ENCODE assay signal across 8 cellular contexts in the genomic region with DNA sequence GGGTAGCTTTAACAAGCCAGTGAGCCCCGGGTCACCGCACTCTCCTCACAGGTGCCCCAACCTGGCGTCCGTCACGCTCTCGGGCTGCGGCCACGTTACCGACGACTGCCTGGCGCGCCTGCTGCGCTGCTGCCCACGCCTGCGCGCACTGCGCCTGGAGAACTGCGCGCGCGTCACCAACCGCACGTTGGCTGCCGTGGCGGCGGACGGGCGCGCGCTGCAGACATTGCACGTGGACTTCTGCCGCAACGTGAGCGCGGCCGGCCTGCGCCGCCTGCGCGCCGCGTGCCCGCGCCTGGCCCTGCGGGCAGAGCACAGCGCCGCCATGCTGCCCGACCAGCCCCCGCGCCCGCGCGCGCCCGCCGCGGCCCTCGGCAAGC. TPM values are rescaled to one million over a fixed set of nuclear protein-coding genes. Genes with fewer than 3 reads are reported as not detected.
DNase-seq lines count a peak whose midpoint lies in the region; ATAC-seq, FAIRE-seq and TF ChIP-seq lines count a peak whose summit lies in the region.

No MANE protein-coding gene starts in this region.

- no peaks in the 10 kb centered on the region for H3K79me2 ChIP-seq in HepG2 (ENCODE audit: insufficient read depth, low read length)

- POLR2A ChIA-PET in HepG2 (lab: Yijun Ruan, JAX), result interaction anchor here (1.1 to 4.3 kb wide), 6 partner anchors 10 to 471 kb away, joined by 3 to 31 read pairs (median 8); a partner anchor contains a TSS

- no peak for TF ChIP-seq CTCF in BE2C (IDR thresholded peaks at IDR 0.05; ENCODE audit: low read depth, low read length)
- TF ChIP-seq CTCF in coronary artery (IDR thresholded peaks at IDR 0.05), result no peak
- TF ChIP-seq CTCF in HepG2 (CRISPR knock-in tag; IDR thresholded peaks at IDR 0.05), result peak; percentile 13; the same call in 1 of the 2 replicates

- no TSS peak for BruUV-seq in HepG2 (replicated peaks; lab: Mats Ljungman, UMichigan)

- CTCF ChIA-PET in HepG2 (lab: Yijun Ruan, JAX; ENCODE audit: low intra/inter-chr PET ratio, low total read pairs), result interaction anchor here (2.0 kb wide), 1 partner anchor 113 kb away, joined by 9 read pairs; no protein-coding TSS in a partner anchor

- no peak overlapping the region for H2AFZ ChIP-seq in HepG2 (ENCODE audit: low read length)

- FAIRE-seq in HepG2 (lab: Jason Lieb, UNC), result peak; percentile 40

- no peaks in the 10 kb centered on the region for H4K20me1 ChIP-seq in HepG2 (ENCODE audit: insufficient read depth, low read length)

- DNase-seq in BE2C (peak; percentile 94), NCI-H446 treated with DMSO at 0.1 percent for 48 hours (lab: John Stamatoyannopoulos, UW) (peak; percentile 79), coronary artery (ENCODE audit: low spot score) (peak; percentile 90), HepG2 (ENCODE audit: low spot score) (peak; percentile 78)
- DNase-seq in activated CD4-positive, alpha-beta T cell treated with anti-CD3 and anti-CD28 coated beads for 48 hours, result peak; percentile 94
- DNase-seq in stimulated activated CD4-positive, alpha-beta T cell treated with anti-CD3 and anti-CD28 coated beads, Interleukin-2, amount 100 ng/mL, for 4 hours (ENCODE audit: low read depth), result peak; percentile 86

- no peaks in the 10 kb centered on the region; the same call in 1 of the 2 replicates for H3K4me1 ChIP-seq in BE2C
- H3K4me1 ChIP-seq in HepG2 (ENCODE audit: insufficient read depth, low read length), result peaks cover 41% of the 10 kb centered on the region

- peak in 1 of 2 experiments; percentile 87; a peak in 2 of 4 replicates for TF ChIP-seq POLR2A in HepG2 (IDR thresholded peaks at IDR 0.05; ENCODE audit: insufficient read depth in 1 of 2, low read depth in 2 of 2, low read length in 2 of 2)

- intact Hi-C loops in HepG2 (cut with micrococcal nuclease; ENCODE audit: unreplicated experiment), result no loop called here

- peak overlapping the region; percentile 86 for H3K9ac ChIP-seq in HepG2 (ENCODE audit: insufficient read depth, low read depth, low read length)

- H3K27me3 ChIP-seq in BE2C, result no peaks in the 10 kb centered on the region
- H3K27me3 ChIP-seq in HepG2 (ENCODE audit: control insufficient read depth in 1 of 2, insufficient read depth in 2 of 2, low read length in 2 of 2), result no peaks in the 10 kb centered on the region; a peak in 1 of 5 replicates

- ATAC-seq in GM19043 (IDR thresholded peaks at IDR 0.05; ENCODE audit: low read depth, unreplicated experiment), result peak; percentile 61
- ATAC-seq in HG03342 (IDR thresholded peaks at IDR 0.05; ENCODE audit: unreplicated experiment), result peak; percentile 67
- ATAC-seq in HepG2, result peak; percentile 75

- H3K27ac ChIP-seq in coronary artery (peak overlapping the region; percentile 82 to 94), HepG2 (ENCODE audit: extremely low read length, insufficient read depth, low read length) (peak overlapping the region; percentile 83)

- H3K36me3 ChIP-seq in BE2C (no peaks in the 10 kb centered on the region), HepG2 (replicated peaks in 1 of 2; ENCODE audit: control insufficient read depth in 1 of 2, insufficient read depth in 2 of 2, low read length in 2 of 2) (no peaks in the 10 kb centered on the region)

- TF ChIP-seq EP300 in HepG2 (IDR thresholded peaks at IDR 0.05; ENCODE audit: low read depth in 2 of 2, low read length in 2 of 2) (no peak), HepG2 (CRISPR knock-in tag; IDR thresholded peaks at IDR 0.05; ENCODE audit: borderline replicate concordance) (no peak)

- peak overlapping the region; percentile 99 for H3K4me2 ChIP-seq in HepG2 (ENCODE audit: low read depth, low read length)

- H3K9me3 ChIP-seq in BE2C (no peaks in the 10 kb centered on the region), HepG2 (ENCODE audit: low read length) (no peaks in the 10 kb centered on the region)

- TF ChIP-seq RAD21 in HepG2 (CRISPR knock-in tag; IDR thresholded peaks at IDR 0.05), result peak; percentile 53; the same call in 1 of the 2 replicates

- in situ Hi-C loops in HepG2 (cut with HindIII; ENCODE audit: extremely low pct_ligation_motif_present, low pct_unique_long_range_greater_than_20kb), result no loop called here

- no CpG with 5 or more reads among the region's 58 CpGs for WGBS in HepG2 (ENCODE audit: low lambda C conversion rate)

- peak overlapping the region; percentile 95 for H3K4me3 ChIP-seq in BE2C (ENCODE audit: low read depth, low read length)
- peak overlapping the region; percentile 85 for H3K4me3 ChIP-seq in coronary artery
- H3K4me3 ChIP-seq in HepG2 (replicated peaks in 1 of 3; ENCODE audit: insufficient read depth in 1 of 3, low read depth in 2 of 3, low read length in 3 of 3), result peak overlapping the region; percentile 61 to 88 (median 79)

TF ChIP-seq in HepG2, 621 proteins besides CTCF, POLR2A, EP300 and RAD21 (continues in another document):
- TF ChIP-seq ESRRA (CRISPR knock-in tag; IDR thresholded peaks at IDR 0.05; ENCODE audit: low read depth) (no peak), ZNF773 (CRISPR knock-in tag; IDR thresholded peaks at IDR 0.05; ENCODE audit: borderline replicate concordance) (peak; percentile 66; the same call in 1 of the 2 replicates), SP4 (CRISPR knock-in tag; IDR thresholded peaks at IDR 0.05) (0 out of 2 replicates have a peak, but pooled peaks have one; percentile 11), ZNF790 (CRISPR knock-in tag; IDR thresholded peaks at IDR 0.05; ENCODE audit: borderline replicate concordance) (0 out of 2 replicates have a peak, but pooled peaks have one; percentile 59), TCF7L2 (IDR thresholded peaks at IDR 0.05; ENCODE audit: low read depth, low read length) (no peak), HNRNPH1 (optimal IDR thresholded peaks at IDR 0.05; ENCODE audit: low read depth, low read length) (no peak), ZBTB7B (CRISPR knock-in tag; IDR thresholded peaks at IDR 0.05) (no peak), JARID2 (CRISPR knock-in tag; IDR thresholded peaks at IDR 0.05; ENCODE audit: insufficient replicate concordance) (no peak), ZNF383 (CRISPR knock-in tag; IDR thresholded peaks at IDR 0.05; ENCODE audit: borderline replicate concordance) (no peak; the same call in 1 of the 2 replicates)
- TF ChIP-seq, protein P1, sequence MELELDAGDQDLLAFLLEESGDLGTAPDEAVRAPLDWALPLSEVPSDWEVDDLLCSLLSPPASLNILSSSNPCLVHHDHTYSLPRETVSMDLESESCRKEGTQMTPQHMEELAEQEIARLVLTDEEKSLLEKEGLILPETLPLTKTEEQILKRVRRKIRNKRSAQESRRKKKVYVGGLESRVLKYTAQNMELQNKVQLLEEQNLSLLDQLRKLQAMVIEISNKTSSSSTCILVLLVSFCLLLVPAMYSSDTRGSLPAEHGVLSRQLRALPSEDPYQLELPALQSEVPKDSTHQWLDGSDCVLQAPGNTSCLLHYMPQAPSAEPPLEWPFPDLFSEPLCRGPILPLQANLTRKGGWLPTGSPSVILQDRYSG (CRISPR knock-in tag; IDR thresholded peaks at IDR 0.05), result no peak
- TF ChIP-seq, protein P2, sequence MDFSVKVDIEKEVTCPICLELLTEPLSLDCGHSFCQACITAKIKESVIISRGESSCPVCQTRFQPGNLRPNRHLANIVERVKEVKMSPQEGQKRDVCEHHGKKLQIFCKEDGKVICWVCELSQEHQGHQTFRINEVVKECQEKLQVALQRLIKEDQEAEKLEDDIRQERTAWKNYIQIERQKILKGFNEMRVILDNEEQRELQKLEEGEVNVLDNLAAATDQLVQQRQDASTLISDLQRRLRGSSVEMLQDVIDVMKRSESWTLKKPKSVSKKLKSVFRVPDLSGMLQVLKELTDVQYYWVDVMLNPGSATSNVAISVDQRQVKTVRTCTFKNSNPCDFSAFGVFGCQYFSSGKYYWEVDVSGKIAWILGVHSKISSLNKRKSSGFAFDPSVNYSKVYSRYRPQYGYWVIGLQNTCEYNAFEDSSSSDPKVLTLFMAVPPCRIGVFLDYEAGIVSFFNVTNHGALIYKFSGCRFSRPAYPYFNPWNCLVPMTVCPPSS (IDR thresholded peaks at IDR 0.05), result no peak

RNA-seq across cellular contexts. Expression of a gene that starts 3.4 kb away (rescaled TPM):
- 4.2 TPM for polyA plus RNA-seq in BE2C (2012; ENCODE audit: insufficient read depth, insufficient read length, low read depth)
- 0.20 and 0.33 TPM in 2 replicates for total RNA-seq in HepG2 (2016; rRNA removed; fragmentation: Illumina TruSeq; extraction: Trizol)
- 0.44 and 0.71 TPM in 2 replicates for total RNA-seq in HepG2 (2016; cell fraction: cytosol; rRNA removed; fragmentation: Illumina TruSeq; extraction: Trizol; ENCODE audit: low read depth)
- 0.19 and 0.50 TPM in 2 replicates for total RNA-seq in HepG2 (2016; cell fraction: insoluble cytoplasmic fraction; rRNA removed; fragmentation: Illumina TruSeq; extraction: Trizol)
- 0.52 and 0.59 TPM in 2 replicates for total RNA-seq in HepG2 (2016; cell fraction: membrane; rRNA removed; fragmentation: Illumina TruSeq; extraction: Trizol)
- total RNA-seq in HepG2 (2016; cell fraction: nucleus; rRNA removed; fragmentation: Illumina TruSeq; extraction: Trizol), result 0.47 and 1.1 TPM in 2 replicates
- polyA plus RNA-seq in HepG2 (2011; rRNA removed), result 0.09 and 0.15 TPM in 2 replicates
- polyA plus RNA-seq in HepG2 (2011; cell fraction: cytosol; rRNA removed), result 0.18 and 0.27 TPM in 2 replicates
- 0.43 and 0.68 TPM in 2 replicates for polyA plus RNA-seq in HepG2 (2011; cell fraction: nucleus; rRNA removed)
- polyA plus RNA-seq in HepG2 (2012), result 0.17 and 0.48 TPM in 2 replicates
- 0.26 and 0.31 TPM in 2 replicates for polyA plus RNA-seq in HepG2 (2016; cell fraction: cytosol; fragmentation: Illumina TruSeq; extraction: Trizol; ENCODE audit: low read depth)
- 0.45 and 0.47 TPM in 2 replicates for polyA plus RNA-seq in HepG2 (2016; cell fraction: insoluble cytoplasmic fraction; fragmentation: Illumina TruSeq; extraction: Trizol; ENCODE audit: low read depth)
- 0.47 and 0.55 TPM in 2 replicates for polyA plus RNA-seq in HepG2 (2016; cell fraction: membrane; fragmentation: Illumina TruSeq; extraction: Trizol; ENCODE audit: low read depth)
- polyA plus RNA-seq in HepG2 (2016; cell fraction: nucleus; fragmentation: Illumina TruSeq; extraction: Trizol; ENCODE audit: insufficient read depth, low read depth), result 0.40 and 1.6 TPM in 2 replicates
- 0.54 and 0.63 TPM in 2 replicates for polyA minus RNA-seq in HepG2 (2011; rRNA and poly(A)+ RNA removed; ENCODE audit: low replicate concordance)
- not detected in 2 replicates for polyA minus RNA-seq in HepG2 (2011; cell fraction: cytosol; rRNA and poly(A)+ RNA removed)
- 0.99 and 1.2 TPM in 2 replicates for polyA minus RNA-seq in HepG2 (2011; cell fraction: nucleus; rRNA and poly(A)+ RNA removed)

Comparison
In these comparisons a context has a peak if more than half of its experiments do, and no peak if none do; other contexts are left out.
1. Peak in every context shown above with its lines: DNase-seq, ATAC-seq, H3K4me3 ChIP-seq and H3K27ac ChIP-seq.